8 cellular contexts compared by ENCODE assay signal in genomic region chr10:15096661-15097010, GRCh38. TPM values are rescaled to one million over a fixed set of nuclear protein-coding genes. Genes with fewer than 3 reads are reported as not detected.
DNase-seq lines count a peak whose midpoint lies in the region; ATAC-seq and TF ChIP-seq lines count a peak whose summit lies in the region.

No MANE protein-coding gene starts in this region.

- peaks cover 14% of the 10 kb centered on the region for H3K36me3 Mint-ChIP-seq in nephron progenitor cell (ENCODE audit: low read depth)

- H3K27ac ChIP-seq in A673 (ENCODE audit: low read depth, low read length, poor library complexity, severe bottlenecking) (peak overlapping the region; percentile 87), duodenal mucosa (ENCODE audit: low read depth, low read length) (no peak overlapping the region)

- no peak for TF ChIP-seq CTCF in A673 (conservative IDR thresholded peaks at IDR 0.05; ENCODE audit: low read depth, low read length)
- no peak for TF ChIP-seq CTCF in nephron progenitor cell (IDR thresholded peaks at IDR 0.05)
- no peak for TF ChIP-seq CTCF in GM13976 (IDR thresholded peaks at IDR 0.05; ENCODE audit: borderline replicate concordance, control extremely low read depth, extremely low read depth, insufficient read depth, missing control alignments)

- H3K4me1 Mint-ChIP-seq in nephron progenitor cell: peaks cover 37% of the 10 kb centered on the region

- peaks cover 4% of the 10 kb centered on the region for H3K4me1 ChIP-seq in A673 (ENCODE audit: insufficient read depth, low read length, poor library complexity, severe bottlenecking)
- peaks cover 22 to 28% of the 10 kb centered on the region in 2 donors for H3K4me1 ChIP-seq in duodenal mucosa (ENCODE audit: control insufficient read depth in 1 of 2, insufficient read depth in 2 of 2, low read length in 2 of 2)

- H3K27me3 Mint-ChIP-seq in nephron progenitor cell (ENCODE audit: low read depth, poor library complexity): peaks cover 16% of the 10 kb centered on the region

- POLR2A ChIA-PET in A673 (lab: Charles Lee; ENCODE audit: low non-redundant PET): no interaction called here

- CTCF ChIA-PET in A673 (lab: Charles Lee): no interaction called here

- H3K9me3 Mint-ChIP-seq in nephron progenitor cell: peaks cover 3% of the 10 kb centered on the region

- H3K36me3 ChIP-seq in A673 (ENCODE audit: insufficient read depth, low read length, poor library complexity, severe bottlenecking) (no peaks in the 10 kb centered on the region), duodenal mucosa (ENCODE audit: control insufficient read depth in 1 of 2, insufficient read depth in 2 of 2, low read length in 2 of 2) (peaks cover 6 to 8% of the 10 kb centered on the region in 2 donors)

- in situ Hi-C loops in GM13976 (cut with MboI; ENCODE audit: low sequenced_read_pairs, unreplicated experiment): no loop called here

- no peak for DNase-seq in A673 (ENCODE audit: low spot score)
- no peak for DNase-seq in Jurkat, Clone E6-1 (ENCODE audit: low read depth, low spot score)
- no peak for DNase-seq in nephron progenitor cell
- no peak for DNase-seq in cortex of kidney (lab: John Stamatoyannopoulos, UW)
- DNase-seq in GM13976 (ENCODE audit: low spot score): no peak
- no peak for DNase-seq in NCI-H1417 (lab: John Stamatoyannopoulos, UW)

- peak overlapping the region; percentile 90 to 96 for H3K9ac ChIP-seq in duodenal mucosa (ENCODE audit: low read depth in 1 of 2, low read length in 2 of 2)

- peak; percentile 4 for ATAC-seq in GM19463 (IDR thresholded peaks at IDR 0.05; ENCODE audit: unreplicated experiment)

- H3K27ac Mint-ChIP-seq in nephron progenitor cell: peak overlapping the region; percentile 64

- H3K9me3 ChIP-seq in A673 (ENCODE audit: low read depth, low read length, poor library complexity, severe bottlenecking) (no peaks in the 10 kb centered on the region), duodenal mucosa (ENCODE audit: control insufficient read depth in 1 of 2, low read length in 2 of 2) (no peaks in the 10 kb centered on the region)

- BruUV-seq in A673 (replicated peaks; lab: Mats Ljungman, UMichigan): TSS peak; percentile 58

- H3K4me3 Mint-ChIP-seq in nephron progenitor cell: peak overlapping the region; percentile 99

- H3K4me3 ChIP-seq in A673 (ENCODE audit: low read depth, low read length, poor library complexity, severe bottlenecking): peak overlapping the region; percentile 86
- peak overlapping the region; percentile 93 for H3K4me3 ChIP-seq in Jurkat, Clone E6-1 (ENCODE audit: low read length)
- H3K4me3 ChIP-seq in duodenal mucosa (ENCODE audit: low read depth in 1 of 2, low read length in 2 of 2): peak overlapping the region; percentile 78 to 87

- no peaks in the 10 kb centered on the region for H3K27me3 ChIP-seq in A673 (replicated peaks; ENCODE audit: insufficient read depth, low read depth, low read length, poor library complexity)
- no peaks in the 10 kb centered on the region for H3K27me3 ChIP-seq in duodenal mucosa (ENCODE audit: control insufficient read depth in 1 of 2, insufficient read depth in 2 of 2, low read length in 2 of 2)

- intact Hi-C loops in A673 (cut with micrococcal nuclease; ENCODE audit: unreplicated experiment): no loop called here

RNA-seq across cellular contexts. Expression of gene RPP38, which starts 0.5 kb away (rescaled TPM):
- total RNA-seq in A673 (2021): 20.9 and 23.8 TPM in 2 replicates
- 29.0 TPM for polyA plus RNA-seq in Jurkat, Clone E6-1 (2012; ENCODE audit: insufficient read depth, insufficient read length)

RNA-seq across cellular contexts. Expression of gene ACBD7, which starts 8.1 kb away (rescaled TPM):
- total RNA-seq in A673 (2021): 2.0 and 2.6 TPM in 2 replicates
- polyA plus RNA-seq in Jurkat, Clone E6-1 (2012; ENCODE audit: insufficient read depth, insufficient read length): 16.0 TPM

RNA-seq across cellular contexts. Expression of gene OLAH, which starts 52.9 kb away (rescaled TPM):
- total RNA-seq in A673 (2021): 1.1 and 1.6 TPM in 2 replicates
- not detected for polyA plus RNA-seq in Jurkat, Clone E6-1 (2012; ENCODE audit: insufficient read depth, insufficient read length)
